9 cellular contexts compared by ENCODE assay signal in genomic region chr5:40904205-40904993, GRCh38. TPM values are rescaled to one million over a fixed set of nuclear protein-coding genes. Genes with fewer than 3 reads are reported as not detected.
DNase-seq lines count a peak whose midpoint lies in the region; ATAC-seq and TF ChIP-seq lines count a peak whose summit lies in the region.
"Had no signal": no experiment of that assay in that cellular context is flagged by ENCODE, and none has a peak within 500 bp of the region (broad histone marks: within the 10 kb centered on the region; RNA-seq: fewer than 3 reads in every experiment).

No MANE protein-coding gene starts in this region.

- H3K27me3 ChIP-seq in GM23248 (replicated peaks; ENCODE audit: insufficient read depth) (no peaks in the 10 kb centered on the region), Panc1 (ENCODE audit: control insufficient read depth, insufficient read depth, low read length) (no peaks in the 10 kb centered on the region)

- no peak overlapping the region for H3K4me2 ChIP-seq in GM23248 (ENCODE audit: unreplicated experiment)

- H3K4me1 ChIP-seq in GM23248 (ENCODE audit: insufficient read depth) = no peaks in the 10 kb centered on the region
- no peaks in the 10 kb centered on the region for H3K4me1 ChIP-seq in Panc1 (ENCODE audit: control insufficient read depth, insufficient read depth, low read length)

- BruUV-seq in Panc1 (replicated peaks; lab: Mats Ljungman, UMichigan) = no TSS peak

- H3K79me2 ChIP-seq in GM23248 (ENCODE audit: insufficient read depth) = no peaks in the 10 kb centered on the region

- no peaks in the 10 kb centered on the region for H4K20me1 ChIP-seq in GM23248 (ENCODE audit: insufficient read depth)

- peak; percentile 99 for TF ChIP-seq CTCF in Panc1 (IDR thresholded peaks at IDR 0.05)

- WGBS in GM23248 (ENCODE audit: low coverage in 1 of 2, low lambda C conversion rate in 2 of 2, missing lambda C conversion rate in 2 of 2), 2 experiments = 41 to 44% methylated on average over 7 of the region's 7 CpGs

- H2AFZ ChIP-seq in GM23248 = no peak overlapping the region

- intact Hi-C loops in Right ventricle myocardium inferior (cut with DNase I) = loop anchor here (1.0 to 10.0 kb wide), 3 partner anchors 620 to 1492 kb away; no protein-coding TSS in a partner anchor
- intact Hi-C loops in cardiac septum (cut with DNase I) = loop anchor here (2.0 to 5.0 kb wide), 4 partner anchors 290 to 738 kb away; no protein-coding TSS in a partner anchor
- intact Hi-C loops in Panc1 (cut with micrococcal nuclease; ENCODE audit: unreplicated experiment) = loop anchor here (5.0 to 10.0 kb wide), 4 partner anchors 440 to 938 kb away; no protein-coding TSS in a partner anchor

- H3K27ac ChIP-seq in GM23248 = no peak overlapping the region
- H3K27ac ChIP-seq in Panc1 (ENCODE audit: low read length) = no peak overlapping the region
- no peak overlapping the region for H3K27ac ChIP-seq in substantia nigra (ENCODE audit: low read depth, low read length, poor library complexity, severe bottlenecking)

- no peaks in the 10 kb centered on the region for H3K9me2 ChIP-seq in GM23248 (ENCODE audit: insufficient read depth)

- CTCF ChIA-PET in Panc1 (lab: Charles Lee) = interaction anchor here (0.6 to 1.2 kb wide), 4 partner anchors 366 to 1168 kb away, joined by 3 to 5 read pairs (median 4); no protein-coding TSS in a partner anchor

- H3F3A ChIP-seq in GM23248 (ENCODE audit: insufficient read depth) = no peaks in the 10 kb centered on the region

- DNase-seq in Right ventricle myocardium inferior (ENCODE audit: missing footprints) (no peak), cardiac septum (ENCODE audit: low spot score) (no peak), GM23248 (peak; percentile 75), KBM-7 (peak; percentile 80), Panc1 (ENCODE audit: low read depth, low spot score) (peak; percentile 75), cerebellar cortex (ENCODE audit: low spot score) (peak; percentile 80), left lobe of liver (ENCODE audit: low spot score) (peak; percentile 76), substantia nigra (lab: John Stamatoyannopoulos, UW) (peak in 32 of 49 donors; percentile 0 to 42 (median 11))

- H3K4me3 ChIP-seq in GM23248 = no peak overlapping the region
- no peak overlapping the region for H3K4me3 ChIP-seq in Panc1 (ENCODE audit: low read depth in 2 of 2, low read length in 2 of 2)

- in situ Hi-C loops in GM23248 (cut with MboI) (no loop called here), KBM-7 (cut with MboI; ENCODE audit: low pct_unique_long_range_greater_than_20kb, low sequenced_read_pairs) (no loop called here), Panc1 (cut with HindIII; ENCODE audit: low pct_unique_long_range_greater_than_20kb, low sequenced_read_pairs) (no loop called here)

- POLR2A ChIA-PET in Panc1 (lab: Charles Lee) = no interaction called here

- peak; percentile 93 for ATAC-seq in Right ventricle myocardium inferior
- peak; percentile 99 for ATAC-seq in Panc1
- ATAC-seq in left lobe of liver = peak; percentile 99
- ATAC-seq: naive thymus-derived CD4-positive, alpha-beta T cell had no signal

- H3K36me3 ChIP-seq in GM23248 (ENCODE audit: low read depth) (no peaks in the 10 kb centered on the region), Panc1 (ENCODE audit: control insufficient read depth, insufficient read depth, low read length) (no peaks in the 10 kb centered on the region)

- H3K9me3 ChIP-seq in GM23248 (ENCODE audit: low read depth) = no peaks in the 10 kb centered on the region
- no peaks in the 10 kb centered on the region for H3K9me3 ChIP-seq in Panc1 (ENCODE audit: control insufficient read depth, insufficient read depth, low read depth, low read length)

- H3K9ac ChIP-seq in GM23248 = no peak overlapping the region

RNA-seq across cellular contexts. Expression of gene C7, which starts 4.9 kb away (rescaled TPM):
- total RNA-seq in Right ventricle myocardium inferior = 346 TPM
- 84.1 TPM for total RNA-seq in cardiac septum
- total RNA-seq in GM23248 (2014; rRNA removed; shearing (Covaris generic)) = not detected in 2 replicates
- not detected in 2 replicates for polyA plus RNA-seq in GM23248 (2016; fragmentation: Nextera tagmentation; extraction: Ambion mirVana)
- 1.4 TPM for total RNA-seq in Panc1 (2021; ENCODE audit: unreplicated experiment)
- not detected for polyA plus RNA-seq in Panc1 (2012; ENCODE audit: insufficient read length)
- total RNA-seq in left lobe of liver = 96.0 TPM
- total RNA-seq: naive thymus-derived CD4-positive, alpha-beta T cell had no signal
- polyA plus RNA-seq: naive thymus-derived CD4-positive, alpha-beta T cell had no signal

Comparison
In these comparisons a context has a peak if more than half of its experiments do, and no peak if none do; other contexts are left out.
1. DNase-seq: peak in GM23248 (single experiment), KBM-7 (single experiment), Panc1 (single experiment), cerebellar cortex (single experiment), left lobe of liver (single experiment) and substantia nigra (32 of 49); none in Right ventricle myocardium inferior (single experiment) and cardiac septum (single experiment).
2. RNA of gene C7, which starts 4.9 kb away (total RNA-seq): 346 TPM in Right ventricle myocardium inferior (single experiment), 96.0 TPM in left lobe of liver (single experiment) and 84.1 TPM in cardiac septum (single experiment); 1.4 TPM in Panc1 (single experiment) and not detected in GM23248; every median in the first group is over 10 times any median in the second.
3. Peak in every context shown above with its lines, with median percentiles within 50 percentile points of each other: ATAC-seq.